14 cellular contexts compared by ENCODE assay signal in genomic region chr7:21757537-21758282, GRCh38.
"Had no signal": no experiment of that assay in that cellular context is flagged by ENCODE, and none has a peak within 500 bp of the region (broad histone marks: within the 10 kb centered on the region; RNA-seq: fewer than 3 reads in every experiment).

No MANE protein-coding gene starts in this region.

- H3K9me3 ChIP-seq: heart right ventricle, left ventricle myocardium inferior, right atrium auricular region, uterus had no signal

- H3K9me3 Mint-ChIP-seq: naive thymus-derived CD4-positive, alpha-beta T cell; type B pancreatic cell had no signal

- H3K4me3 ChIP-seq: dorsolateral prefrontal cortex, heart right ventricle, left ventricle myocardium inferior, right atrium auricular region, uterus had no signal

- H3K4me3 Mint-ChIP-seq: naive thymus-derived CD4-positive, alpha-beta T cell; type B pancreatic cell had no signal

- H3K27me3 ChIP-seq: right atrium auricular region, uterus had no signal

- H3K4me1 ChIP-seq: heart right ventricle, left ventricle myocardium inferior, right atrium auricular region, uterus had no signal

- H3K27ac Mint-ChIP-seq: naive thymus-derived CD4-positive, alpha-beta T cell; type B pancreatic cell had no signal

- DNase-seq: cortex of kidney; dorsolateral prefrontal cortex; effector memory CD4-positive, alpha-beta T cell; heart right ventricle; islet precursor cell; left ventricle myocardium inferior; naive thymus-derived CD4-positive, alpha-beta T cell; small intestine; stimulated activated CD4-positive, alpha-beta T cell treated with anti-CD3 and anti-CD28 coated beads, Interleukin-12 subunit alpha, Interleukin-12 subunit beta, amount 100 ng/mL, for 4 hours; stimulated activated naive CD4-positive, alpha-beta T cell treated with Interleukin-2 at 50 U/mL for 16 hours; uterus had no signal

- ATAC-seq: esophagus mucosa; heart right ventricle; naive thymus-derived CD4-positive, alpha-beta T cell had no signal

- H3K4me1 Mint-ChIP-seq: naive thymus-derived CD4-positive, alpha-beta T cell had no signal

- H3K36me3 Mint-ChIP-seq: naive thymus-derived CD4-positive, alpha-beta T cell; type B pancreatic cell had no signal

- H3K27ac ChIP-seq: dorsolateral prefrontal cortex, heart right ventricle, left ventricle myocardium inferior, right atrium auricular region, uterus had no signal

- H3K36me3 ChIP-seq: heart right ventricle, left ventricle myocardium inferior, right atrium auricular region, uterus had no signal
